Comparison of ENCODE assay signal across 35 cellular contexts in the genomic region with DNA sequence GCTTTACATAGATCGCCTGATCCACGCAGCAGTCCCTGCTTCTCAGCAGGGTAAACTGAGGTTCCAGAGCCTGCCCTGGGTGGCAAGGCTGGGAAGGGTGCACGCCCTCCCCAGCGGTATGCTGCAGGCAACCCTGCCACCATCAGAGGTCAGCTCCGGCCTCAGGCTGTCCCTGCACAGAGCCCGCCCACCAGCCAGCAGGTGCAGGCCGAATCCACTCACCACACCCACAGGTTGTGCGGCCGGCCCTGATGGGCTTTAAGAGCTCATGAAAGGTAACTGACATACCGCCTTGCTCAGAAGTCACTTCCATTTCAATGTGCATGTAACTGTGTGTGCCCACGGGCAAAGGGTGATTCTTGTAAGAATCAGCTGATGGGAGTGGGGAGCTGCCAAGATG. TPM values are rescaled to one million over a fixed set of nuclear protein-coding genes. Genes with fewer than 3 reads are reported as not detected.
"Had no signal": no experiment of that assay in that cellular context is flagged by ENCODE, and none has a peak within 500 bp of the region (broad histone marks: within the 10 kb centered on the region; RNA-seq: fewer than 3 reads in every experiment).

No MANE protein-coding gene starts in this region.

- H3K27ac ChIP-seq: KMS-11, PC-9, RWPE1, SJCRH30, SK-N-MC had no signal

- ATAC-seq: Panc1, Right ventricle myocardium inferior, SK-N-SH treated with all-trans-retinoic acid at 6 μM for 48 hours, T-cell had no signal

- H3K36me3 ChIP-seq: SJCRH30 had no signal

- DNase-seq: Karpas-422, MM.1S, MV-4-11, NCI-H1092, NCI-H1105, NCI-H1417 treated with DMSO at 0.1 percent for 48 hours, NCI-H1436 treated with DMSO at 0.1 percent for 48 hours, NCI-H1694 treated with DMSO at 0.1 percent for 48 hours, NCI-H187 treated with DMSO at 0.1 percent for 48 hours, NCI-H2029, NCI-H2081, NCI-H2171 treated with DMSO at 0.1 percent for 48 hours, NCI-H2227 treated with DMSO at 0.1 percent for 48 hours, NCI-H345, NCI-H446, NCI-H510A treated with DMSO at 0.1 percent for 48 hours, NCI-H524 treated with DMSO at 0.1 percent for 48 hours, NCI-H526 treated with DMSO at 0.1 percent for 48 hours, NCI-H774, PC-9, SHP77, SIG-M5, SJCRH30, T-cell had no signal

- H3K4me1 ChIP-seq: SJCRH30 had no signal

- H3K4me3 ChIP-seq: PC-9, SJCRH30, SK-N-MC had no signal

- H3K9me3 ChIP-seq: SJCRH30 had no signal

RNA-seq across cellular contexts. Expression of gene RBFOX3, which starts 7.1 kb away (rescaled TPM):
- total RNA-seq: LHCN-M2, MCF 10A, OCI-LY7, PC-9, Right ventricle myocardium inferior, RPMI7951, SK-MEL-5, T-cell had no signal
